In the genomic region with DNA sequence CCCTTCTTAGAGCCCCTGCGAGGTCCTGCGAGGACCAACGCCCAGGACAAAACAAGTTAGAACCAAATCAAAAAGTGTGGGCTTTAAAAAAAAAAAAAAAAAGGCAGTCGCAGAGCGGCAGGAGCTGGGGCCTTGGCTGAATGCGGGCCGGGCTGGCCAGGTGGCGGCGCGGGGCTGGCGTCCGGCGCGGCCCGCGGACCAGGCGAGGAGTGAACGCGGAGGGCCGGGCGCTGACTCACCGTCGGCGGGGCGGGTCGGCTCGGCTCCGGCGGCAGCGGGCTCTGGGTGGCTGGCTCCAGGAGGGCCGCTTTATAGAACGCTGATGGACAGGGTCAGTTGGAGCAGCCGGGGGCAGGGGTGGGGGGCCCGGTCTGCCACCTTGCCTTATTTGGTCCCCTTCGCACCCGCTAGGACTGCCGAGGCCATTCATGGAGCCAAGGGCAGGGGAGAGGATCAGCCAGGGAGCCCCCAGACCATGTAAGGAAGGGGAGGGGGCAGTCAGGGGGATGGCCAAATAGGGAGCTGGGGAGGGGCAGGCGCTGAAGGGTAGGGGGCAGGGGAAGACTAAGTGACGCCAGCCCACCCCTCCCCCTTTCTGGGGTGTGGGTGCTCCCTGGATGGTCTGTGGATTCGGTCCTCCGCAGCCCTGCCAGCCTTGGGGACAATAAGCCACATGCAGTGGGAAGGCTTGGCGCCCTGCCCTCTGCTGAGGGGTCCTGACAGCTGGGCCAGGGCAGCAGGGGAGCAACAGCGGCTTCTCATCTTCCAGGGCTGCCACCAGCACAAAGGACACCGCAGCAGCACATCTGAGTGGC, we compare ENCODE assay signal across 8 cellular contexts.
A peak's percentile ranks its signal among the peaks of the same experiment; 100 is the strongest.
DNase-seq lines count a peak whose midpoint lies in the region; ATAC-seq and TF ChIP-seq lines count a peak whose summit lies in the region.

A gene (minus strand): TSS at position 283 of the 815 bp plus-strand sequence. CDS start 741 bp downstream, outside the sequence.

- peaks cover 7% of the 10 kb centered on the region for H3K36me3 Mint-ChIP-seq in nephron (ENCODE audit: low read depth)
- no peaks in the 10 kb centered on the region for H3K36me3 Mint-ChIP-seq in T-helper 2 cell treated with Interferon-gamma antibody and Interleukin-4, amounts not matched to agents 5 μg/mL and 100 μg/mL, for 36 hours (ENCODE audit: low read depth)

- no peaks in the 10 kb centered on the region for H3K9me3 Mint-ChIP-seq in nephron
- no peaks in the 10 kb centered on the region for H3K9me3 Mint-ChIP-seq in T-helper 2 cell treated with Interferon-gamma antibody and Interleukin-4, amounts not matched to agents 5 μg/mL and 100 μg/mL, for 36 hours

- H3K27me3 Mint-ChIP-seq in nephron (ENCODE audit: low read depth) = peaks cover 55% of the 10 kb centered on the region
- H3K27me3 Mint-ChIP-seq in T-helper 2 cell treated with Interferon-gamma antibody and Interleukin-4, amounts not matched to agents 5 μg/mL and 100 μg/mL, for 36 hours (ENCODE audit: low read depth) = peaks cover 58% of the 10 kb centered on the region

- H3K4me1 Mint-ChIP-seq in nephron = peaks cover 27% of the 10 kb centered on the region
- H3K4me1 Mint-ChIP-seq in T-helper 2 cell treated with Interferon-gamma antibody and Interleukin-4, amounts not matched to agents 5 μg/mL and 100 μg/mL, for 36 hours (ENCODE audit: low read depth) = no peaks in the 10 kb centered on the region

- peak; percentile 89 for DNase-seq in AG08396 (ENCODE audit: low spot score)
- peak; percentile 53 for DNase-seq in NCI-H524 treated with DMSO at 0.1 percent for 48 hours (lab: John Stamatoyannopoulos, UW)
- DNase-seq in fibroblast of gingiva (ENCODE audit: low read depth) = peak; percentile 29
- DNase-seq in T-helper 2 cell treated with Interferon-gamma antibody and Interleukin-4, amounts not matched to agents 5 μg/mL and 100 μg/mL, for 36 hours (ENCODE audit: low spot score) = no peak

- peak within 1 kb of the TSS; percentile 71 to 91 (median 87) for H3K4me3 Mint-ChIP-seq in nephron
- H3K4me3 Mint-ChIP-seq in T-helper 2 cell treated with Interferon-gamma antibody and Interleukin-4, amounts not matched to agents 5 μg/mL and 100 μg/mL, for 36 hours = no peak within 1 kb of the TSS

- no peak for TF ChIP-seq CTCF in nephron (IDR thresholded peaks at IDR 0.05; ENCODE audit: unreplicated experiment in 3 of 3)

- peak within 1 kb of the TSS in 2 of 3 experiments; percentile 35 to 47 for H3K27ac Mint-ChIP-seq in nephron
- no peak within 1 kb of the TSS for H3K27ac Mint-ChIP-seq in T-helper 2 cell treated with Interferon-gamma antibody and Interleukin-4, amounts not matched to agents 5 μg/mL and 100 μg/mL, for 36 hours

- no peak for ATAC-seq in HG02884 (IDR thresholded peaks at IDR 0.05; ENCODE audit: unreplicated experiment)
- no peak for ATAC-seq in HG02852 (IDR thresholded peaks at IDR 0.05; ENCODE audit: unreplicated experiment)
- no peak for ATAC-seq in GM21737 (IDR thresholded peaks at IDR 0.05; ENCODE audit: unreplicated experiment)
